22 cellular contexts compared by ENCODE assay signal in the genomic region with DNA sequence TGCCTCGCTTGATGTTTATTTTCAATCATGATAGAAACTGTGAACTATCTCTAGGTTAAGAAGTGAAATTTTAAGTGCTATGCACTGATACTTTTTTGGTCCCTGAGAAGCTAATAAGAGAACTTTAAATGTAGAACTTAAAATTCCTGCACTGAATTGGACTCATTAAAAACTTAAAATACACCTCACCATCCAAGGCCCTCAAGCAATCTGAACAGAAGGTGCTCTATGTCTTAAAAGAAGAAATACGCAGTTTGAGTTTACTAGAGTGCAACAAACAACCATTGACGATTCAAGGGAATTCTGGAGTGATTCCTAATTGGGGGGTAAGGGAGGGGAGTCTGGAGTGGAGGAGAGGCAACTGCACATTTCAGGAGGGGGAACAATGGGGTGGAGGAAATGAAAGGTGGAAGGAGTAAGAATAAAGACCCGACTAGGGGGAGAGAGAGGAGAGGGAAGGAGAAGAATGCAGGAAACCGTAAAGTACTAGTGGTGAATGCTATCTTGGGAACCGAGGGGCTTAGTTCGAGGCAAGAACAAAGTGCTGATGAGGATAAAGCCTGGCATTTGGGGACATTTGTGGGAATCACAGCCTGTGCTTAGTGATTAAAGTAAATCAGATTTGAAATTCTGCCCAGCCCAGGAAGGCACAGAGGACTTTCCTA.
"Had no signal": no experiment of that assay in that cellular context is flagged by ENCODE, and none has a peak within 500 bp of the region (broad histone marks: within the 10 kb centered on the region; RNA-seq: fewer than 3 reads in every experiment).

No MANE protein-coding gene starts in this region.

- H3K27ac Mint-ChIP-seq: activated B cell treated with CpG ODN at 0.5 μM for 24 hours; activated CD4-positive, alpha-beta T cell treated with anti-CD3 and anti-CD28 coated beads for 36 hours; activated naive CD8-positive, alpha-beta T cell treated with anti-CD3 and anti-CD28 coated beads, Interleukin-2, amount 50 U/mL, for 24 hours; activated T-cell treated with anti-CD3 and anti-CD28 coated beads, Interleukin-2, amount 50 U/mL, for 72 hours; effector memory CD8-positive, alpha-beta T cell; stimulated activated naive CD8-positive, alpha-beta T cell treated with anti-CD3 and anti-CD28 coated beads, Interleukin-15, Interleukin-2, amounts not matched to agents 100 ng/mL and 50 ng/mL, for 24 hours had no signal

- H3K9me3 ChIP-seq: body of pancreas, esophagus muscularis mucosa, lower lobe of right lung, prostate gland, transverse colon had no signal

- H3K27me3 ChIP-seq: body of pancreas, right atrium auricular region had no signal

- ATAC-seq: activated CD4-positive, alpha-beta T cell treated with anti-CD3 and anti-CD28 coated beads for 36 hours; activated naive CD8-positive, alpha-beta T cell treated with anti-CD3 and anti-CD28 coated beads, Interleukin-2, amount 50 U/mL, for 24 hours; activated T-cell treated with anti-CD3 and anti-CD28 coated beads, Interleukin-2, amount 50 U/mL, for 72 hours; body of pancreas; effector memory CD8-positive, alpha-beta T cell; lower lobe of right lung; naive thymus-derived CD4-positive, alpha-beta T cell had no signal

- H3K4me3 Mint-ChIP-seq: activated B cell treated with CpG ODN at 0.5 μM for 24 hours; activated CD4-positive, alpha-beta T cell treated with anti-CD3 and anti-CD28 coated beads for 36 hours; activated naive CD8-positive, alpha-beta T cell treated with anti-CD3 and anti-CD28 coated beads, Interleukin-2, amount 50 U/mL, for 24 hours; activated T-cell treated with anti-CD3 and anti-CD28 coated beads, Interleukin-2, amount 50 U/mL, for 72 hours; effector memory CD8-positive, alpha-beta T cell; naive thymus-derived CD4-positive, alpha-beta T cell; neural crest cell; stimulated activated naive CD8-positive, alpha-beta T cell treated with anti-CD3 and anti-CD28 coated beads, Interleukin-15, Interleukin-2, amounts not matched to agents 100 ng/mL and 50 ng/mL, for 24 hours had no signal

- DNase-seq: activated B cell treated with CpG ODN at 0.5 μM for 24 hours; activated CD4-positive, alpha-beta T cell treated with anti-CD3 and anti-CD28 coated beads for 36 hours; activated CD4-positive, alpha-beta T cell treated with anti-CD3 and anti-CD28 coated beads, Interleukin-2, amount 50 U/mL, for 48 hours; activated CD8-positive, alpha-beta memory T cell treated with anti-CD3 and anti-CD28 coated beads, Interleukin-2, amount 50 U/mL, for 48 hours; activated effector memory CD4-positive, alpha-beta T cell treated with Interleukin-2 at 50 U/mL for 16 hours; activated naive CD4-positive, alpha-beta T cell treated with anti-CD3 and anti-CD28 coated beads, Interleukin-2, amount 50 U/mL, for 16 hours; activated naive CD8-positive, alpha-beta T cell treated with anti-CD3 and anti-CD28 coated beads, Interleukin-2, amount 50 U/mL, for 24 hours; activated T-cell treated with anti-CD3 and anti-CD28 coated beads, Interleukin-2, amount 50 U/mL, for 72 hours; body of pancreas; dermis blood vessel endothelial cell; effector memory CD8-positive, alpha-beta T cell; lower lobe of right lung; naive thymus-derived CD4-positive, alpha-beta T cell; stimulated activated CD4-positive, alpha-beta T cell treated with anti-CD3 and anti-CD28 coated beads, Interleukin-12 subunit alpha, Interleukin-12 subunit beta, amount 100 ng/mL, for 4 hours; stimulated activated CD4-positive, alpha-beta T cell treated with anti-CD3 and anti-CD28 coated beads, Interleukin-4, amount 100 ng/mL, for 4 hours; T-helper 9 cell; transverse colon had no signal

- H3K27ac ChIP-seq: body of pancreas, esophagus muscularis mucosa, lower lobe of right lung, prostate gland, right atrium auricular region, transverse colon had no signal

- H3K4me1 Mint-ChIP-seq: activated B cell treated with CpG ODN at 0.5 μM for 24 hours; activated CD4-positive, alpha-beta T cell treated with anti-CD3 and anti-CD28 coated beads for 36 hours; activated naive CD8-positive, alpha-beta T cell treated with anti-CD3 and anti-CD28 coated beads, Interleukin-2, amount 50 U/mL, for 24 hours; naive thymus-derived CD4-positive, alpha-beta T cell had no signal

- H3K4me1 ChIP-seq: body of pancreas, esophagus muscularis mucosa, lower lobe of right lung, prostate gland, right atrium auricular region, transverse colon had no signal
